In the genomic region with DNA sequence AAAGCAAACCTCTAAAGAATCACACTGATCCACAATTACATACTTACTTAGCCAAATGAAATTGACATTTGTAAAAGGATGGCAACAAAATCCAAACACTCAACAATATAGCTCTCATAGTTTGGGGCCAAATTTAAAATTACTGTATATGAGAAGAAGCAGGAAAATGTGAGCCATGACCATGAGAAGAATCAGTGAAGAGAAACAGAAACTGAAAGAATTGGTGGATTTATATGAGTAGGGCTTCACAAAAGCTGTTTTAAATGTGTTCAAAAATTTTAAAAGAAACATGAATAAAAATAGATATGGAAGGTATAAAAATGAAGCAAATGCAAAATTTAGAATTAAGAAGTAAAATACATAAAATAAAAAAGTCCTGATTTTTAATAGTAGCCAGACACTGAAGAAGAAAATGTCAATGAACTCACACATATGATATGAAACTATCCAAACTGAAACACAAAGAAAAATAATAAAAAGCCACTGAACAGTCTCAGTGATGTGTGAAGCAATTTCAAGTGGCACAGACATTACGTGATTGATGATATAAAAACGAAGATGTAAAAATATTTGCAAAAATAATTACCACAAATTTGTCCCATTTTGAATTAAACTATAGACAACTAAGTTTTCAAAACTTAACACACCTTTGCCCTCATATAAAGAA, we compare ENCODE assay signal across 20 cellular contexts.
"Had no signal": no experiment of that assay in that cellular context is flagged by ENCODE, and none has a peak within 500 bp of the region (broad histone marks: within the 10 kb centered on the region; RNA-seq: fewer than 3 reads in every experiment).

No MANE protein-coding gene starts in this region.

- H3K9me3 ChIP-seq: tibial nerve had no signal

- H3K27me3 ChIP-seq: heart left ventricle, tibial nerve had no signal

- DNase-seq: activated B cell treated with CpG ODN at 0.5 μM for 24 hours; activated CD4-positive, alpha-beta T cell treated with anti-CD3 and anti-CD28 coated beads, Interleukin-2, amount 10 ng/mL, durations not matched to agents 7 days and 5 days; activated naive CD4-positive, alpha-beta T cell treated with anti-CD3 and anti-CD28 coated beads, Interleukin-2, amount 10 ng/mL, durations not matched to agents 7 days and 5 days; activated T-cell treated with anti-CD3 and anti-CD28 coated beads for 4 hours; dermis blood vessel endothelial cell; endodermal cell; heart left ventricle; immature natural killer cell; mesenchymal stem cell; natural killer cell; nucleus accumbens; small intestine; stimulated activated CD4-positive, alpha-beta T cell treated with anti-CD3 and anti-CD28 coated beads, Interleukin-4, amount 100 ng/mL, for 4 hours; stimulated activated CD8-positive, alpha-beta memory T cell treated with anti-CD3 and anti-CD28 coated beads, Interleukin-4, amount 100 ng/mL, for 48 hours; stimulated activated naive CD4-positive, alpha-beta T cell treated with Interleukin-2 at 50 U/mL for 16 hours; substantia nigra had no signal

- H3K36me3 ChIP-seq: heart left ventricle, tibial nerve had no signal

- H3K4me1 ChIP-seq: heart left ventricle, tibial nerve had no signal

- H3K27ac ChIP-seq: heart left ventricle, tibial nerve had no signal

- ATAC-seq: heart left ventricle, natural killer cell had no signal

- FAIRE-seq: astrocyte, bronchial epithelial cell, frontal cortex, small intestine had no signal

- H3K4me3 ChIP-seq: heart left ventricle, tibial nerve had no signal
